9 cellular contexts compared by ENCODE assay signal in genomic region chr19:41218249-41218614, GRCh38. TPM values are rescaled to one million over a fixed set of nuclear protein-coding genes. Genes with fewer than 3 reads are reported as not detected.
A peak's percentile ranks its signal among the peaks of the same experiment; 100 is the strongest.
DNase-seq lines count a peak whose midpoint lies in the region; ATAC-seq and TF ChIP-seq lines count a peak whose summit lies in the region.
"Had no signal": no experiment of that assay in that cellular context is flagged by ENCODE, and none has a peak within 500 bp of the region (broad histone marks: within the 10 kb centered on the region; RNA-seq: fewer than 3 reads in every experiment).

No MANE protein-coding gene starts in this region.

- TF ChIP-seq EP300 in sigmoid colon (IDR thresholded peaks at IDR 0.05) = no peak

- peak overlapping the region; percentile 93 for H3K4me3 ChIP-seq in GM23338
- peak overlapping the region; percentile 86 for H3K4me3 ChIP-seq in astrocyte of the spinal cord (ENCODE audit: low read depth, low read length)
- H3K4me3 ChIP-seq in right cardiac atrium (ENCODE audit: low read length) = peak overlapping the region; percentile 60
- peak overlapping the region; percentile 64 to 86 (median 74) for H3K4me3 ChIP-seq in sigmoid colon

- no peak for TF ChIP-seq POLR2A in sigmoid colon (IDR thresholded peaks at IDR 0.05)

- H3K4me2 ChIP-seq in GM23338 = peak overlapping the region; percentile 91

- peaks cover 37% of the 10 kb centered on the region for H3K4me1 Mint-ChIP-seq in GM23338

- peaks cover 10% of the 10 kb centered on the region for H3K27me3 Mint-ChIP-seq in GM23338 (ENCODE audit: insufficient read depth, low read depth, poor library complexity)

- peak overlapping the region; percentile 87 for H3K4me3 Mint-ChIP-seq in GM23338
- H3K4me3 Mint-ChIP-seq: activated T-cell treated with anti-CD3 and anti-CD28 coated beads, Interleukin-2, amount 50 U/mL, for 72 hours had no signal

- peak overlapping the region; percentile 83 for H3K27ac Mint-ChIP-seq in GM23338
- H3K27ac Mint-ChIP-seq: activated T-cell treated with anti-CD3 and anti-CD28 coated beads, Interleukin-2, amount 50 U/mL, for 72 hours had no signal

- H4K20me1 ChIP-seq in GM23338 (replicated peaks; ENCODE audit: insufficient read depth) = no peaks in the 10 kb centered on the region

- H3K79me2 ChIP-seq in GM23338 (replicated peaks; ENCODE audit: insufficient read depth) = peaks cover 13% of the 10 kb centered on the region; the same call in 1 of the 2 replicates

- in situ Hi-C loops in astrocyte of the spinal cord (cut with HindIII; ENCODE audit: low sequenced_read_pairs) = no loop called here

- 66% methylated on average over 7 of the region's 7 CpGs for WGBS in right cardiac atrium
- WGBS in sigmoid colon, 2 donors = 69 to 78% methylated on average over 7 of the region's 7 CpGs

- DNase-seq in GM23338 (ENCODE audit: low spot score) (no peak), astrocyte of the spinal cord (ENCODE audit: low read depth, low spot score) (no peak), right cardiac atrium (no peak), sigmoid colon (no peak), OCI-M2 (lab: John Stamatoyannopoulos, UW; ENCODE audit: unreplicated experiment) (no peak)
- no peak for DNase-seq in central memory CD4-positive, alpha-beta T cell
- DNase-seq: activated T-cell treated with anti-CD3 and anti-CD28 coated beads, Interleukin-2, amount 50 U/mL, for 72 hours had no signal

- H3K27ac ChIP-seq in GM23338 (ENCODE audit: low read depth) = peak overlapping the region; percentile 74
- H3K27ac ChIP-seq in right cardiac atrium (ENCODE audit: low read length) = peak overlapping the region; percentile 68
- peak overlapping the region; percentile 91 to 98 (median 94) for H3K27ac ChIP-seq in sigmoid colon

- ATAC-seq in GM23338 (no peak), right cardiac atrium (no peak), GM19452 (IDR thresholded peaks at IDR 0.05; ENCODE audit: unreplicated experiment) (no peak), GM18519 (IDR thresholded peaks at IDR 0.05; ENCODE audit: low FRiP score, unreplicated experiment) (no peak)

- H3K36me3 ChIP-seq in GM23338 (ENCODE audit: insufficient read depth) (no peaks in the 10 kb centered on the region), sigmoid colon (peaks cover 0 to 11% (median 4%) of the 10 kb centered on the region in 4 donors)

- no peaks in the 10 kb centered on the region for H3K9me2 ChIP-seq in GM23338 (ENCODE audit: insufficient read depth)

- H3F3A ChIP-seq in GM23338 (replicated peaks; ENCODE audit: low read depth) = no peaks in the 10 kb centered on the region

- H2AFZ ChIP-seq in GM23338 = peak overlapping the region; percentile 95

- H3K36me3 Mint-ChIP-seq in GM23338 (ENCODE audit: low read depth) = peaks cover 19% of the 10 kb centered on the region

- H3K4me1 ChIP-seq in GM23338 (ENCODE audit: insufficient read depth) (peaks cover 18% of the 10 kb centered on the region), right cardiac atrium (ENCODE audit: control insufficient read depth, insufficient read depth, low read length) (peaks cover 2% of the 10 kb centered on the region), sigmoid colon (peaks cover 0 to 37% (median 34%) of the 10 kb centered on the region in 4 donors)

- TF ChIP-seq CTCF in GM23338 (conservative IDR thresholded peaks at IDR 0.05; ENCODE audit: low read depth in 2 of 2) (no peak), astrocyte of the spinal cord (IDR thresholded peaks at IDR 0.05; ENCODE audit: low read depth, low read length) (no peak), sigmoid colon (IDR thresholded peaks at IDR 0.05) (no peak)

- intact Hi-C loops in right cardiac atrium (cut with DNase I) = loop anchor here in 1 of 4 donors (2.0 kb wide), 1 partner anchor 45 kb away; no protein-coding TSS in a partner anchor
- intact Hi-C loops in sigmoid colon (cut with DNase I) = loop anchor here (1.0 to 5.0 kb wide), 3 partner anchors 14 to 89 kb away; no protein-coding TSS in a partner anchor

- H3K27me3 ChIP-seq in GM23338 (ENCODE audit: insufficient read depth) (no peaks in the 10 kb centered on the region), right cardiac atrium (ENCODE audit: control insufficient read depth, insufficient read depth) (no peaks in the 10 kb centered on the region), sigmoid colon (no peaks in the 10 kb centered on the region)

- no peaks in the 10 kb centered on the region; the same call in 2 of the 3 replicates for H3K9me3 Mint-ChIP-seq in GM23338
- H3K9me3 Mint-ChIP-seq: activated T-cell treated with anti-CD3 and anti-CD28 coated beads, Interleukin-2, amount 50 U/mL, for 72 hours had no signal

- H3K9me3 ChIP-seq in right cardiac atrium (ENCODE audit: control insufficient read depth, low read length) (no peaks in the 10 kb centered on the region), sigmoid colon (no peaks in the 10 kb centered on the region)

TF ChIP-seq in GM23338, 12 proteins besides CTCF, POLR2A, EP300 and RAD21:
- TF ChIP-seq NANOG (IDR thresholded peaks at IDR 0.05; ENCODE audit: borderline replicate concordance) = no peak

RNA-seq across cellular contexts. Expression of gene AXL, which starts 0.8 kb away (rescaled TPM):
- total RNA-seq in GM23338 (2014; rRNA removed; shearing (Covaris generic)) = 23.7 and 28.4 TPM in 2 replicates
- polyA plus RNA-seq in GM23338 (2016; fragmentation: Nextera tagmentation; extraction: Ambion mirVana) (7.5 and 9.0 TPM in 2 replicates), right cardiac atrium (12.3 TPM), sigmoid colon (10 to 100 TPM in 1 of 3 donors, 1 to 10 TPM in 2; 5.4 to 10.7 (median 7.4) TPM)
- total RNA-seq in right cardiac atrium (10 to 100 TPM; 30.2 to 43.6 (median 38.5) TPM), sigmoid colon (100 to 1,000 TPM in 1 of 4 donors, 10 to 100 TPM in 3; 85.9 to 108 (median 95.4) TPM)

RNA-seq across cellular contexts. Expression of gene CYP2S1, which starts 25.2 kb away (rescaled TPM):
- 272 and 315 TPM in 2 replicates for total RNA-seq in GM23338 (2014; rRNA removed; shearing (Covaris generic))
- 130 and 137 TPM in 2 replicates for polyA plus RNA-seq in GM23338 (2016; fragmentation: Nextera tagmentation; extraction: Ambion mirVana)
- total RNA-seq in right cardiac atrium = 1 to 10 TPM; 1.1 to 1.7 (median 1.2) TPM
- 0.14 TPM for polyA plus RNA-seq in right cardiac atrium
- 1 to 10 TPM in 2 of 4 donors, under 1 TPM in 2; 0.41 to 1.4 (median 0.80) TPM for total RNA-seq in sigmoid colon
- 10 to 100 TPM in 1 of 3 donors, 1 to 10 TPM in 2; 6.0 to 18.6 (median 8.6) TPM for polyA plus RNA-seq in sigmoid colon

RNA-seq across cellular contexts. Expression of gene HNRNPUL1, which starts 45.9 kb away (rescaled TPM):
- total RNA-seq in GM23338 (2014; rRNA removed; shearing (Covaris generic)) = 166 and 204 TPM in 2 replicates
- polyA plus RNA-seq in GM23338 (2016; fragmentation: Nextera tagmentation; extraction: Ambion mirVana) (204 and 207 TPM in 2 replicates), right cardiac atrium (89.4 TPM), sigmoid colon (100 to 1,000 TPM in 1 of 3 donors, 10 to 100 TPM in 2; 61.9 to 133 (median 65.0) TPM)
- total RNA-seq in right cardiac atrium (100 to 1,000 TPM; 134 to 152 (median 141) TPM), sigmoid colon (100 to 1,000 TPM; 120 to 153 (median 130) TPM)

Comparison
In these comparisons a context has a peak if more than half of its experiments do, and no peak if none do; other contexts are left out.
1. RNA of gene CYP2S1, which starts 25.2 kb away (total RNA-seq): 272 to 315 TPM in GM23338; 1.1 to 1.7 TPM in right cardiac atrium and 0.41 to 1.4 TPM in sigmoid colon; every median in the first group is over 100 times any median in the second.
2. Peak in every context shown above with its lines, with median percentiles within 50 percentile points of each other: H3K27ac ChIP-seq and H3K4me3 ChIP-seq.